In genomic region chr2:128421861-128422311, GRCh38 we compare ENCODE assay signal across 15 cellular contexts.
DNase-seq lines count a peak whose midpoint lies in the region; ATAC-seq and TF ChIP-seq lines count a peak whose summit lies in the region.
"Had no signal": no experiment of that assay in that cellular context is flagged by ENCODE, and none has a peak within 500 bp of the region (broad histone marks: within the 10 kb centered on the region; RNA-seq: fewer than 3 reads in every experiment).

No MANE protein-coding gene starts in this region.

- H3K56ac ChIP-seq in mesendoderm (ENCODE audit: low read length), result peak overlapping the region; percentile 5

- H3K36me3 ChIP-seq in ascending aorta (no peaks in the 10 kb centered on the region), mesendoderm (ENCODE audit: control insufficient read depth, insufficient read depth, low read length) (no peaks in the 10 kb centered on the region), tibial artery (no peaks in the 10 kb centered on the region)
- H3K36me3 ChIP-seq: HAP-1, SJCRH30 had no signal

- no peak overlapping the region for H3K23ac ChIP-seq in mesendoderm (ENCODE audit: low read length)

- H3K79me1 ChIP-seq in mesendoderm (ENCODE audit: low read length), result no peaks in the 10 kb centered on the region

- H3K79me2 ChIP-seq in mesendoderm (ENCODE audit: control insufficient read depth, insufficient read depth, low read length), result no peaks in the 10 kb centered on the region

- H3K9ac ChIP-seq in mesendoderm (ENCODE audit: low read length), result no peak overlapping the region

- intact Hi-C loops in ascending aorta (cut with DNase I), result loop anchor here (2.0 to 5.0 kb wide), 2 partner anchors 45 to 60 kb away; no protein-coding TSS in a partner anchor
- intact Hi-C loops in tibial artery (cut with DNase I; ENCODE audit: low total_unique reads), result loop anchor here (5.0 kb wide), 1 partner anchor 100 kb away; no protein-coding TSS in a partner anchor

- no peak overlapping the region for H4K5ac ChIP-seq in mesendoderm (ENCODE audit: low read length)

- peak overlapping the region; percentile 88 to 89 for H3K27ac ChIP-seq in ascending aorta
- H3K27ac ChIP-seq in mesendoderm (ENCODE audit: low read depth, low read length), result no peak overlapping the region
- peak overlapping the region; percentile 62 to 83 for H3K27ac ChIP-seq in tibial artery
- H3K27ac ChIP-seq: SJCRH30 had no signal

- no peaks in the 10 kb centered on the region for H3K27me3 ChIP-seq in ascending aorta
- H3K27me3 ChIP-seq in mesendoderm (ENCODE audit: insufficient read depth, low read length, poor library complexity), result no peaks in the 10 kb centered on the region
- H3K27me3 ChIP-seq in tibial artery, result no peaks in the 10 kb centered on the region
- H3K27me3 ChIP-seq: SJCRH30 had no signal

- no CpG with 5 or more reads among the region's 15 CpGs for WGBS in mesendoderm (ENCODE audit: extremely low coverage, insufficient coverage, low lambda C conversion rate)

- H3K4me3 ChIP-seq in ascending aorta, result no peak overlapping the region
- H3K4me3 ChIP-seq in mesendoderm (ENCODE audit: low read length), result no peak overlapping the region
- H3K4me3 ChIP-seq in tibial artery, result no peak overlapping the region
- H3K4me3 ChIP-seq: HAP-1, SJCRH30, skin epidermis had no signal

- H3K4ac ChIP-seq in mesendoderm (ENCODE audit: low read depth, low read length), result no peak overlapping the region

- DNase-seq in activated effector memory CD4-positive, alpha-beta T cell treated with anti-CD3 and anti-CD28 coated beads, Interleukin-2, amount 50 U/mL, for 16 hours, result peak; percentile 45
- no peak for DNase-seq in activated effector memory CD4-positive, alpha-beta T cell treated with Interleukin-2 at 50 U/mL for 16 hours
- DNase-seq in ascending aorta (ENCODE audit: low spot score in 2 of 2) (peak in 1 of 2 donors; percentile 60), mesendoderm (no peak), tibial artery (peak in 1 of 2 donors; percentile 62)
- DNase-seq in stimulated activated CD4-positive, alpha-beta T cell treated with anti-CD3 and anti-CD28 coated beads, Interleukin-4, amount 100 ng/mL, for 4 hours, result no peak
- no peak for DNase-seq in activated naive CD4-positive, alpha-beta T cell treated with Interleukin-2 at 50 U/mL for 16 hours
- DNase-seq: activated CD4-positive, alpha-beta T cell treated with anti-CD3 and anti-CD28 coated beads, Interleukin-2, amount 10 ng/mL, durations not matched to agents 24 days and 14 days; amygdala; NCI-H2171 treated with DMSO at 0.1 percent for 48 hours; SJCRH30 had no signal

- H3K18ac ChIP-seq in mesendoderm (ENCODE audit: low read length), result no peak overlapping the region

- H3K4me2 ChIP-seq in mesendoderm (ENCODE audit: low read length), result no peak overlapping the region

- H2BK5ac ChIP-seq in mesendoderm (ENCODE audit: low read length), result no peak overlapping the region

- H2BK15ac ChIP-seq in mesendoderm (replicated peaks; ENCODE audit: low read depth), result no peak overlapping the region

- peak overlapping the region; percentile 65 for H2AK5ac ChIP-seq in mesendoderm (ENCODE audit: low read length)

- no peak for TF ChIP-seq CTCF in ascending aorta (IDR thresholded peaks at IDR 0.05)
- TF ChIP-seq CTCF in tibial artery (IDR thresholded peaks at IDR 0.05), result no peak

- H4K8ac ChIP-seq in mesendoderm (ENCODE audit: low read depth, low read length), result no peak overlapping the region

- H3K4me1 ChIP-seq in ascending aorta (peaks cover 5 to 35% of the 10 kb centered on the region in 2 donors), mesendoderm (ENCODE audit: control insufficient read depth, low read depth, low read length) (peaks cover 14% of the 10 kb centered on the region), tibial artery (peaks cover 0 to 43% (median 16%) of the 10 kb centered on the region in 4 donors)
- H3K4me1 ChIP-seq: HAP-1, SJCRH30 had no signal

- ATAC-seq in GM19324 (IDR thresholded peaks at IDR 0.05; ENCODE audit: low FRiP score, unreplicated experiment), result no peak
- ATAC-seq: CD8-positive, alpha-beta T cell had no signal

- H2BK120ac ChIP-seq in mesendoderm (ENCODE audit: low read depth, low read length), result no peak overlapping the region

- H3K9me3 ChIP-seq in ascending aorta (no peaks in the 10 kb centered on the region), tibial artery (peaks cover 0 to 5% (median 4%) of the 10 kb centered on the region in 3 donors)
- H3K9me3 ChIP-seq: HAP-1, SJCRH30 had no signal
